10 cellular contexts compared by ENCODE assay signal in genomic region chr10:35216303-35216905, GRCh38.
DNase-seq lines count a peak whose midpoint lies in the region; ATAC-seq and TF ChIP-seq lines count a peak whose summit lies in the region.
"Had no signal": no experiment of that assay in that cellular context is flagged by ENCODE, and none has a peak within 500 bp of the region (broad histone marks: within the 10 kb centered on the region; RNA-seq: fewer than 3 reads in every experiment).

No MANE protein-coding gene starts in this region.

- peaks cover 10% of the 10 kb centered on the region for H3K36me3 Mint-ChIP-seq in activated naive CD4-positive, alpha-beta T cell treated with anti-CD3 and anti-CD28 coated beads for 36 hours (ENCODE audit: low read depth)
- H3K36me3 Mint-ChIP-seq in activated naive CD4-positive, alpha-beta T cell treated with anti-CD3 and anti-CD28 coated beads, Interleukin-2, amount 10 ng/mL, durations not matched to agents 7 days and 5 days = peaks cover 21% of the 10 kb centered on the region

- H3K4me3 ChIP-seq in transverse colon = no peak overlapping the region

- no peak for TF ChIP-seq CTCF in transverse colon (IDR thresholded peaks at IDR 0.05)

- H3K4me1 Mint-ChIP-seq in activated naive CD4-positive, alpha-beta T cell treated with anti-CD3 and anti-CD28 coated beads for 36 hours (ENCODE audit: low read depth) = peaks cover 32% of the 10 kb centered on the region
- H3K4me1 Mint-ChIP-seq in activated naive CD4-positive, alpha-beta T cell treated with anti-CD3 and anti-CD28 coated beads, Interleukin-2, amount 10 ng/mL, durations not matched to agents 7 days and 5 days = peaks cover 45% of the 10 kb centered on the region

- intact Hi-C loops in activated naive CD4-positive, alpha-beta T cell treated with anti-CD3 and anti-CD28 coated beads for 36 hours (cut with micrococcal nuclease) = no loop called here
- intact Hi-C loops in transverse colon (cut with DNase I; ENCODE audit: low total_unique reads) = no loop called here

- no peak overlapping the region for H3K27ac Mint-ChIP-seq in activated naive CD4-positive, alpha-beta T cell treated with anti-CD3 and anti-CD28 coated beads for 36 hours
- peak overlapping the region; percentile 64 for H3K27ac Mint-ChIP-seq in activated naive CD4-positive, alpha-beta T cell treated with anti-CD3 and anti-CD28 coated beads, Interleukin-2, amount 10 ng/mL, durations not matched to agents 7 days and 5 days
- H3K27ac Mint-ChIP-seq: B cell had no signal

- H3K4me3 Mint-ChIP-seq in activated naive CD4-positive, alpha-beta T cell treated with anti-CD3 and anti-CD28 coated beads for 36 hours = no peak overlapping the region
- no peak overlapping the region for H3K4me3 Mint-ChIP-seq in activated naive CD4-positive, alpha-beta T cell treated with anti-CD3 and anti-CD28 coated beads, Interleukin-2, amount 10 ng/mL, durations not matched to agents 7 days and 5 days
- H3K4me3 Mint-ChIP-seq: B cell had no signal

- no peaks in the 10 kb centered on the region for H3K27me3 Mint-ChIP-seq in activated naive CD4-positive, alpha-beta T cell treated with anti-CD3 and anti-CD28 coated beads for 36 hours (ENCODE audit: low read depth)
- peaks cover 4% of the 10 kb centered on the region for H3K27me3 Mint-ChIP-seq in activated naive CD4-positive, alpha-beta T cell treated with anti-CD3 and anti-CD28 coated beads, Interleukin-2, amount 10 ng/mL, durations not matched to agents 7 days and 5 days

- H3K9me3 ChIP-seq in transverse colon = no peaks in the 10 kb centered on the region

- peak overlapping the region in 3 of 4 donors; percentile 4 to 27 (median 20) for H3K27ac ChIP-seq in transverse colon

- CTCF ChIA-PET in activated naive CD4-positive, alpha-beta T cell treated with anti-CD3 and anti-CD28 coated beads for 36 hours (lab: Charles Lee) = interaction anchor here (0.7 to 12.1 kb wide), 8 partner anchors 12 to 221 kb away, joined by 3 to 223 read pairs (median 9); partner anchors contain the start of gene CREM
- CTCF ChIA-PET in activated naive CD4-positive, alpha-beta T cell treated with anti-CD3 and anti-CD28 coated beads, Interleukin-2, amount 10 ng/mL, durations not matched to agents 7 days and 5 days (lab: Charles Lee) = interaction anchor here (1.0 to 6.6 kb wide), 9 partner anchors 9 to 347 kb away, joined by 3 to 99 read pairs (median 10); partner anchors contain the start of gene CREM

- TF ChIP-seq POLR2A in transverse colon (IDR thresholded peaks at IDR 0.05) = no peak

- H3K36me3 ChIP-seq in transverse colon = no peaks in the 10 kb centered on the region

- H3K27me3 ChIP-seq in transverse colon = no peaks in the 10 kb centered on the region

- H3K4me1 ChIP-seq in transverse colon = peaks cover 0 to 22% (median 0%) of the 10 kb centered on the region in 4 donors

- peak; percentile 33 for DNase-seq in activated naive CD4-positive, alpha-beta T cell treated with anti-CD3 and anti-CD28 coated beads for 36 hours
- no peak for DNase-seq in activated naive CD4-positive, alpha-beta T cell (lab: John Stamatoyannopoulos, UW)
- DNase-seq in activated naive CD4-positive, alpha-beta T cell treated with anti-CD3 and anti-CD28 coated beads, Interleukin-2, amount 10 ng/mL, durations not matched to agents 7 days and 5 days = peak; percentile 32
- peak; percentile 34 for DNase-seq in iris pigment epithelial cell (ENCODE audit: low read depth)
- peak; percentile 38 for DNase-seq in transverse colon
- DNase-seq in NCI-H1436 treated with DMSO at 0.1 percent for 48 hours (lab: John Stamatoyannopoulos, UW) = no peak
- no peak for DNase-seq in COLO668 (lab: John Stamatoyannopoulos, UW; ENCODE audit: unreplicated experiment)
- DNase-seq: NCI-H2081 treated with DMSO at 0.1 percent for 48 hours had no signal

- ATAC-seq in GM19351 (IDR thresholded peaks at IDR 0.05; ENCODE audit: unreplicated experiment) = no peak

- 0 to 47% methylated on average over 1 to 6 of the region's 6 CpGs for WGBS in transverse colon (ENCODE audit: low coverage in 1 of 2), 2 donors

- no peak for TF ChIP-seq EP300 in transverse colon (IDR thresholded peaks at IDR 0.05; ENCODE audit: low read depth)

- in situ Hi-C loops in transverse colon (cut with MboI; ENCODE audit: low pct_ligation_motif_present in 1 of 4, low pct_unique_long_range_greater_than_20kb in 1 of 4, low sequenced_read_pairs in 3 of 4) = loop anchor here in 3 of 4 donors (5.0 to 25.0 kb wide), 3 partner anchors 92 to 229 kb away; partner anchors contain the start of gene CREM (in 1 of the 3)

- H3K9me3 Mint-ChIP-seq in activated naive CD4-positive, alpha-beta T cell treated with anti-CD3 and anti-CD28 coated beads for 36 hours = no peaks in the 10 kb centered on the region
- no peaks in the 10 kb centered on the region for H3K9me3 Mint-ChIP-seq in activated naive CD4-positive, alpha-beta T cell treated with anti-CD3 and anti-CD28 coated beads, Interleukin-2, amount 10 ng/mL, durations not matched to agents 7 days and 5 days

Comparison
In these comparisons a context has a peak if more than half of its experiments do, and no peak if none do; other contexts are left out.
1. DNase-seq: peak in activated naive CD4-positive, alpha-beta T cell treated with anti-CD3 and anti-CD28 coated beads for 36 hours (single experiment), activated naive CD4-positive, alpha-beta T cell treated with anti-CD3 and anti-CD28 coated beads, Interleukin-2, amount 10 ng/mL, durations not matched to agents 7 days and 5 days (single experiment), iris pigment epithelial cell (single experiment) and transverse colon (single experiment); none in activated naive CD4-positive, alpha-beta T cell (0 of 4), NCI-H1436 treated with DMSO at 0.1 percent for 48 hours (single experiment) and COLO668 (single experiment).